In genomic region chr14:96121660-96122395, GRCh38 we compare ENCODE assay signal across 1 cellular context.
A peak's percentile ranks its signal among the peaks of the same experiment; 100 is the strongest.
TF ChIP-seq lines count a peak whose summit lies in the region.

No MANE protein-coding gene starts in this region.

TF ChIP-seq in IMR-90, 13 proteins besides CTCF, POLR2A, EP300 and RAD21:
- peak; percentile 67 for TF ChIP-seq CEBPB (IDR thresholded peaks at IDR 0.05; ENCODE audit: low read depth, low read length)
- TF ChIP-seq MXI1 (IDR thresholded peaks at IDR 0.05; ENCODE audit: borderline replicate concordance, low read depth, low read length): no peak
- TF ChIP-seq, protein P1, sequence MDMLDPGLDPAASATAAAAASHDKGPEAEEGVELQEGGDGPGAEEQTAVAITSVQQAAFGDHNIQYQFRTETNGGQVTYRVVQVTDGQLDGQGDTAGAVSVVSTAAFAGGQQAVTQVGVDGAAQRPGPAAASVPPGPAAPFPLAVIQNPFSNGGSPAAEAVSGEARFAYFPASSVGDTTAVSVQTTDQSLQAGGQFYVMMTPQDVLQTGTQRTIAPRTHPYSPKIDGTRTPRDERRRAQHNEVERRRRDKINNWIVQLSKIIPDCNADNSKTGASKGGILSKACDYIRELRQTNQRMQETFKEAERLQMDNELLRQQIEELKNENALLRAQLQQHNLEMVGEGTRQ (IDR thresholded peaks at IDR 0.05; ENCODE audit: low read depth, low read length): no peak
- TF ChIP-seq, protein P2, sequence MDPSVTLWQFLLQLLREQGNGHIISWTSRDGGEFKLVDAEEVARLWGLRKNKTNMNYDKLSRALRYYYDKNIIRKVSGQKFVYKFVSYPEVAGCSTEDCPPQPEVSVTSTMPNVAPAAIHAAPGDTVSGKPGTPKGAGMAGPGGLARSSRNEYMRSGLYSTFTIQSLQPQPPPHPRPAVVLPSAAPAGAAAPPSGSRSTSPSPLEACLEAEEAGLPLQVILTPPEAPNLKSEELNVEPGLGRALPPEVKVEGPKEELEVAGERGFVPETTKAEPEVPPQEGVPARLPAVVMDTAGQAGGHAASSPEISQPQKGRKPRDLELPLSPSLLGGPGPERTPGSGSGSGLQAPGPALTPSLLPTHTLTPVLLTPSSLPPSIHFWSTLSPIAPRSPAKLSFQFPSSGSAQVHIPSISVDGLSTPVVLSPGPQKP (IDR thresholded peaks at IDR 0.05; ENCODE audit: borderline replicate concordance, low read depth, low read length): no peak
- no peak for TF ChIP-seq RFX5 (IDR thresholded peaks at IDR 0.05; ENCODE audit: low read depth, low read length)
- no peak for TF ChIP-seq NFE2L2 (IDR thresholded peaks at IDR 0.05; ENCODE audit: low read depth, low read length)
- peak; percentile 80 for TF ChIP-seq FOS (IDR thresholded peaks at IDR 0.05; ENCODE audit: low read depth, low read length)
- no peak for TF ChIP-seq MAFK (IDR thresholded peaks at IDR 0.05; ENCODE audit: low read depth, low read length)
- no peak for TF ChIP-seq BHLHE40 (IDR thresholded peaks at IDR 0.05; ENCODE audit: low read depth, low read length)
- no peak for TF ChIP-seq SMC3 (IDR thresholded peaks at IDR 0.05; ENCODE audit: low read depth, low read length)
- TF ChIP-seq MAZ (IDR thresholded peaks at IDR 0.05; ENCODE audit: borderline replicate concordance, low read depth, low read length): no peak
- TF ChIP-seq RCOR1 (IDR thresholded peaks at IDR 0.05; ENCODE audit: insufficient replicate concordance, low read length): no peak
- no peak; the same call in 1 of the 2 replicates for TF ChIP-seq CHD1 (IDR thresholded peaks at IDR 0.05; ENCODE audit: low read depth, low read length)
